In the genomic region with DNA sequence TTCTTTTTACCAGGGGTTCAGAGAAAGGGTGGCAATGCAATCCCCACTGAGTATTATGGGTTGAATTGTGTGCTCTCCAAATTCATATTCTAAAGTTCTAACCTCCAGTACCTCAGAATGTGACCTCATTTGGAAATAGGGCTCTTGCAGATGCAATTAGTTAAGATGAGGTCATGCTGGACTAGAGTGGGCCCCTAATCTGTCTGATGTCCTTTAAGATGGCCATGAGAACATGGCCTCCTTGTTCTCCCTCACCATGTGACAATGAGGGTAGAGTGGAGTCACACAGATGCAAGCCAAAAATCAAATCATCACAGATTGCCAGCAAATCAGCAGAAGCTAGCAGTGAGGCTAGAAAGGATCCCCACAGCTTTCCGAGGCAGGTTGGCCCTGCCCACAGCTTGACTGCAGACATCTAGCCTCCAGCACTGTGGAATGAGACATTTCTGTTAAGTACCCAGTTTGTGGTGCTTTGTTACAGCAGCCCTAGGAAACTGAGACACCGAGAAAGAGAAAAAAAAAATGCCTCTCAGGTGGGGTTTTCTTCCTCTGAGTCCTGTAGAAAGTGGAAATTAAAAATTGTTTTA, we compare ENCODE assay signal across 30 cellular contexts. TPM values are rescaled to one million over a fixed set of nuclear protein-coding genes. Genes with fewer than 3 reads are reported as not detected.
"Had no signal": no experiment of that assay in that cellular context is flagged by ENCODE, and none has a peak within 500 bp of the region (broad histone marks: within the 10 kb centered on the region; RNA-seq: fewer than 3 reads in every experiment).

No MANE protein-coding gene starts in this region.

- H3K27me3 ChIP-seq: ascending aorta, body of pancreas had no signal

- H3K27ac ChIP-seq: ascending aorta, body of pancreas, SJSA1 had no signal

- H3K9me3 ChIP-seq: ascending aorta, body of pancreas, MG63, SJSA1 had no signal

- H3K36me3 Mint-ChIP-seq: activated CD4-positive, alpha-beta memory T cell treated with anti-CD3 and anti-CD28 coated beads for 36 hours; T-cell had no signal

- H3K4me1 ChIP-seq: ascending aorta, body of pancreas, SJSA1 had no signal

- H3K36me3 ChIP-seq: ascending aorta, MG63, SJSA1 had no signal

- H3K9me3 Mint-ChIP-seq: activated CD4-positive, alpha-beta memory T cell treated with anti-CD3 and anti-CD28 coated beads for 36 hours; activated CD4-positive, alpha-beta T cell treated with anti-CD3 and anti-CD28 coated beads, Interleukin-2, amount 10 ng/mL, durations not matched to agents 7 days and 5 days; activated naive CD4-positive, alpha-beta T cell treated with anti-CD3 and anti-CD28 coated beads, Interleukin-2, amount 50 U/mL, for 72 hours; activated naive CD8-positive, alpha-beta T cell treated with anti-CD3 and anti-CD28 coated beads, Interleukin-2, amount 50 U/mL, for 24 hours; activated T-cell treated with anti-CD3 and anti-CD28 coated beads, Interleukin-2, amount 50 U/mL, for 4 hours; central memory CD8-positive, alpha-beta T cell; T-cell had no signal

- DNase-seq: activated CD4-positive, alpha-beta memory T cell treated with anti-CD3 and anti-CD28 coated beads for 36 hours; activated CD4-positive, alpha-beta T cell treated with anti-CD3 and anti-CD28 coated beads, Interleukin-2, amount 10 ng/mL, durations not matched to agents 7 days and 5 days; activated CD4-positive, CD25-positive, alpha-beta regulatory T cell; activated CD8-positive, alpha-beta memory T cell treated with anti-CD3 and anti-CD28 coated beads for 24 hours; activated effector memory CD4-positive, alpha-beta T cell treated with anti-CD3 and anti-CD28 coated beads, Interleukin-2, amount 50 U/mL, for 16 hours; activated naive CD4-positive, alpha-beta T cell treated with Interleukin-2 at 50 U/mL for 16 hours; activated naive CD8-positive, alpha-beta T cell treated with anti-CD3 and anti-CD28 coated beads, Interleukin-2, amount 50 U/mL, for 24 hours; activated T-cell treated with anti-CD3 and anti-CD28 coated beads, Interleukin-2, amount 50 U/mL, for 4 hours; amniotic stem cell; body of pancreas; MG63; MV-4-11; NCI-H1092 treated with DMSO at 0.1 percent for 48 hours; NCI-H1417 treated with DMSO at 0.1 percent for 48 hours; NCI-H1694; NCI-H2029; NCI-H2107; NCI-H510A treated with DMSO at 0.1 percent for 48 hours; NCI-H69; PC-3; SHP77; T-cell; T-helper 2 cell; T1000 had no signal

- H3K4me3 Mint-ChIP-seq: activated CD4-positive, alpha-beta memory T cell treated with anti-CD3 and anti-CD28 coated beads for 36 hours; activated CD4-positive, alpha-beta T cell treated with anti-CD3 and anti-CD28 coated beads, Interleukin-2, amount 10 ng/mL, durations not matched to agents 7 days and 5 days; activated naive CD8-positive, alpha-beta T cell treated with anti-CD3 and anti-CD28 coated beads, Interleukin-2, amount 50 U/mL, for 24 hours; activated T-cell treated with anti-CD3 and anti-CD28 coated beads, Interleukin-2, amount 50 U/mL, for 4 hours; central memory CD8-positive, alpha-beta T cell; T-cell had no signal

- H3K27ac Mint-ChIP-seq: activated CD4-positive, alpha-beta memory T cell treated with anti-CD3 and anti-CD28 coated beads for 36 hours; activated CD4-positive, alpha-beta T cell treated with anti-CD3 and anti-CD28 coated beads, Interleukin-2, amount 10 ng/mL, durations not matched to agents 7 days and 5 days; activated naive CD4-positive, alpha-beta T cell treated with anti-CD3 and anti-CD28 coated beads, Interleukin-2, amount 50 U/mL, for 72 hours; activated naive CD8-positive, alpha-beta T cell treated with anti-CD3 and anti-CD28 coated beads, Interleukin-2, amount 50 U/mL, for 24 hours; T-cell had no signal

- FAIRE-seq: RCC 7860, TTC549 had no signal

- H3K4me3 ChIP-seq: ascending aorta, body of pancreas, MG63, SJSA1 had no signal

- H3K4me1 Mint-ChIP-seq: activated CD4-positive, alpha-beta T cell treated with anti-CD3 and anti-CD28 coated beads, Interleukin-2, amount 10 ng/mL, durations not matched to agents 7 days and 5 days; activated naive CD8-positive, alpha-beta T cell treated with anti-CD3 and anti-CD28 coated beads, Interleukin-2, amount 50 U/mL, for 24 hours; central memory CD8-positive, alpha-beta T cell; T-cell had no signal

- ATAC-seq: activated naive CD4-positive, alpha-beta T cell treated with anti-CD3 and anti-CD28 coated beads, Interleukin-2, amount 50 U/mL, for 72 hours; activated naive CD8-positive, alpha-beta T cell treated with anti-CD3 and anti-CD28 coated beads, Interleukin-2, amount 50 U/mL, for 24 hours; activated T-cell treated with anti-CD3 and anti-CD28 coated beads, Interleukin-2, amount 50 U/mL, for 4 hours; body of pancreas; PC-3; T-cell had no signal

RNA-seq across cellular contexts. Expression of a gene that starts 51.0 kb away (rescaled TPM):
- total RNA-seq: PC-3 had no signal
